In genomic region chr20:13333793-13334192, GRCh38 we compare ENCODE assay signal across 1 cellular context.
TF ChIP-seq lines count a peak whose summit lies in the region.

No MANE protein-coding gene starts in this region.

TF ChIP-seq in endothelial cell of umbilical vein, 7 proteins besides CTCF, POLR2A, EP300 and RAD21 (continued from another document):
- TF ChIP-seq JUN (IDR thresholded peaks at IDR 0.05; ENCODE audit: borderline replicate concordance, insufficient read depth, insufficient read length, low read depth) = no peak
